ENCODE assay signal across 25 cellular contexts in the genomic region with DNA sequence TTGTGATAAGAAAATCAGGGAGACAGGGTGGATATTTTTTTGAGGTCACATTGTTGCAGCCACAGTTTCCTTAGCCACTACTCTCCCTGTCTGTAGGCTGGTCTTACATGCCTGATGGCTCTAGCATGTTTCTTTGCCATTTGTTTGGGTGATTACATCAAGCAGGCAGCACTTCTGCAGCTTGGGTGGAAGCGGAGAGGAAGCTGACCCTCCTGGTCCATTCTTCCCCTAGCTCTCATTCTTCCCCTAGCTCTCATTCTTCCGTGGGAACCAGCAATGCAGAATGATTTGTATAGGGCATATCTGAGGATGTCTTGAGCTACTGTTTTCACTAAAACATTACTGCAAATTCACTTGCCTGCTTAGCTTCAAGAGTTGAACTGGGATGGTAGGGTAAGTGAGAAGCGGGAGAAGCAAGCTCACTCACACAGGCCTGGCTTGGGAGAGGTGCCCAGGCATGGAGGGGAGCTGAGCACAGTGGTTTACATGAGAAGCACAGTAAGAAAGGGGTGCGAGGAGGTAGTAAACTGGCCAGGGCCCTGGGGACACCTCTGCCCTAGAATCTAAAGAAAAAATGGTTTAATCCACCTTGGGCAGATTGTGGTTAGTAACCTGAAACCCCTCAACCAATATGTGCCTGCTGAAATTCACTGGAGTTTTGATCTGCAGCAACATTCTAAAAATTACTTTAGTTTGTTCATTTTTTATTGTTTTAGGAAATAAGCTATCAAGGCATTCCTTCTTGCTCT.
A peak's percentile ranks its signal among the peaks of the same experiment; 100 is the strongest.
DNase-seq lines count a peak whose midpoint lies in the region; ATAC-seq and TF ChIP-seq lines count a peak whose summit lies in the region.
"Had no signal": no experiment of that assay in that cellular context is flagged by ENCODE, and none has a peak within 500 bp of the region (broad histone marks: within the 10 kb centered on the region; RNA-seq: fewer than 3 reads in every experiment).

No MANE protein-coding gene starts in this region.

- no peak overlapping the region for H3K27ac ChIP-seq in breast epithelium
- H3K27ac ChIP-seq in RWPE2 (ENCODE audit: poor library complexity, severe bottlenecking), result peak overlapping the region; percentile 79
- H3K27ac ChIP-seq in esophagus muscularis mucosa (replicated peaks in 1 of 4), result no peak overlapping the region
- H3K27ac ChIP-seq in tibial artery, result peak overlapping the region; percentile 22 to 45
- H3K27ac ChIP-seq: BLaER1, heart left ventricle, spleen had no signal

- CTCF ChIA-PET in MCF 10A (lab: Yijun Ruan, JAX), result no interaction called here
- CTCF ChIA-PET in activated CD4-positive, alpha-beta T cell treated with anti-CD3 and anti-CD28 coated beads, Interleukin-2, amount 10 ng/mL, durations not matched to agents 7 days and 5 days (lab: Charles Lee), result interaction anchor here (0.7 to 0.8 kb wide), 2 partner anchors 19 to 54 kb away, joined by 3 to 4 read pairs; no protein-coding TSS in a partner anchor

- WGBS in esophagus muscularis mucosa, result 87% methylated on average over 4 of the region's 4 CpGs

- H3K36me3 ChIP-seq in breast epithelium (no peaks in the 10 kb centered on the region), RWPE2 (ENCODE audit: low read depth) (no peaks in the 10 kb centered on the region), esophagus muscularis mucosa (no peaks in the 10 kb centered on the region), tibial artery (no peaks in the 10 kb centered on the region)
- H3K36me3 ChIP-seq: BLaER1, heart left ventricle, spleen had no signal

- no peaks in the 10 kb centered on the region for H3K9me3 Mint-ChIP-seq in MCF 10A (ENCODE audit: unreplicated experiment)
- H3K9me3 Mint-ChIP-seq in activated CD4-positive, alpha-beta T cell treated with anti-CD3 and anti-CD28 coated beads, Interleukin-2, amount 10 ng/mL, durations not matched to agents 7 days and 5 days, result peaks cover 3% of the 10 kb centered on the region
- H3K9me3 Mint-ChIP-seq: activated naive CD4-positive, alpha-beta T cell treated with anti-CD3 and anti-CD28 coated beads for 36 hours had no signal

- DNase-seq in MCF 10A (ENCODE audit: unreplicated experiment) (no peak), breast epithelium (ENCODE audit: low spot score in 2 of 2) (no peak), RWPE2 (ENCODE audit: low spot score) (no peak), esophagus muscularis mucosa (ENCODE audit: extremely low spot score) (peak; percentile 82), tibial artery (no peak), AML-193 (lab: John Stamatoyannopoulos, UW) (no peak)
- no peak for DNase-seq in activated CD4-positive, alpha-beta T cell treated with anti-CD3 and anti-CD28 coated beads, Interleukin-2, amount 10 ng/mL, durations not matched to agents 7 days and 5 days
- DNase-seq: activated CD4-positive, alpha-beta T cell treated with anti-CD3 and anti-CD28 coated beads, Interleukin-2, amount 50 U/mL, for 1 hour; activated CD8-positive, alpha-beta memory T cell treated with anti-CD3 and anti-CD28 coated beads, Interleukin-2, amount 10 ng/mL, durations not matched to agents 7 days and 5 days; activated naive CD4-positive, alpha-beta T cell treated with anti-CD3 and anti-CD28 coated beads for 36 hours; activated T-cell treated with anti-CD3 and anti-CD28 coated beads, Interleukin-2, amount 50 U/mL, for 72 hours; caudate nucleus; DND-41; heart left ventricle; left cardiac atrium; naive B cell; NCI-H526 treated with DMSO at 0.1 percent for 48 hours; nucleus accumbens; spleen; stimulated activated CD4-positive, alpha-beta T cell treated with anti-CD3 and anti-CD28 coated beads, Interleukin-4, amount 100 ng/mL, for 24 hours; stimulated activated naive B cell treated with anti-CD40 and anti-IgM and Interleukin-4, amounts not matched to agents 10 μg/mL and 1 μg/mL and 100 μg/mL, for 72 hours had no signal

- ATAC-seq in RWPE2 (ENCODE audit: low read depth) (peak; percentile 26; the same call in 2 of the 3 replicates), GM21447 (IDR thresholded peaks at IDR 0.05; ENCODE audit: unreplicated experiment) (no peak)
- ATAC-seq: activated CD8-positive, alpha-beta memory T cell treated with anti-CD3 and anti-CD28 coated beads, Interleukin-2, amount 10 ng/mL, durations not matched to agents 7 days and 5 days; activated T-cell treated with anti-CD3 and anti-CD28 coated beads, Interleukin-2, amount 50 U/mL, for 72 hours; GM12878; stimulated activated naive B cell treated with anti-CD40 and anti-IgM and Interleukin-4, amounts not matched to agents 10 μg/mL and 1 μg/mL and 100 μg/mL, for 72 hours had no signal

- POLR2A ChIA-PET in MCF 10A (lab: Yijun Ruan, JAX), result no interaction called here
- POLR2A ChIA-PET in activated CD4-positive, alpha-beta T cell treated with anti-CD3 and anti-CD28 coated beads, Interleukin-2, amount 10 ng/mL, durations not matched to agents 7 days and 5 days (lab: Charles Lee), result no interaction called here

- no TSS peak for BruUV-seq in MCF 10A (replicated peaks; lab: Mats Ljungman, UMichigan)

- H3K9me3 ChIP-seq in breast epithelium (no peaks in the 10 kb centered on the region), RWPE2 (ENCODE audit: severe bottlenecking) (no peaks in the 10 kb centered on the region), esophagus muscularis mucosa (no peaks in the 10 kb centered on the region), tibial artery (no peaks in the 10 kb centered on the region)
- H3K9me3 ChIP-seq: BLaER1, spleen had no signal

- no peak overlapping the region for H3K4me3 Mint-ChIP-seq in MCF 10A (ENCODE audit: unreplicated experiment)
- H3K4me3 Mint-ChIP-seq in activated CD4-positive, alpha-beta T cell treated with anti-CD3 and anti-CD28 coated beads, Interleukin-2, amount 10 ng/mL, durations not matched to agents 7 days and 5 days, result no peak overlapping the region
- H3K4me3 Mint-ChIP-seq: activated CD8-positive, alpha-beta memory T cell treated with anti-CD3 and anti-CD28 coated beads, Interleukin-2, amount 10 ng/mL, durations not matched to agents 7 days and 5 days; activated naive CD4-positive, alpha-beta T cell treated with anti-CD3 and anti-CD28 coated beads for 36 hours; activated T-cell treated with anti-CD3 and anti-CD28 coated beads, Interleukin-2, amount 50 U/mL, for 72 hours; dendritic cell treated with granulocyte-macrophage colony-stimulating factor and Interleukin-4, amounts not matched to agents 40 ng/mL and 50 ng/mL, for 4 days; naive B cell; stimulated activated naive B cell treated with anti-CD40 and anti-IgM and Interleukin-4, amounts not matched to agents 10 μg/mL and 1 μg/mL and 100 μg/mL, for 72 hours had no signal

- peaks cover 30% of the 10 kb centered on the region for H3K4me1 Mint-ChIP-seq in MCF 10A (ENCODE audit: insufficient read depth, unreplicated experiment)
- no peaks in the 10 kb centered on the region for H3K4me1 Mint-ChIP-seq in activated CD4-positive, alpha-beta T cell treated with anti-CD3 and anti-CD28 coated beads, Interleukin-2, amount 10 ng/mL, durations not matched to agents 7 days and 5 days
- H3K4me1 Mint-ChIP-seq: activated CD8-positive, alpha-beta memory T cell treated with anti-CD3 and anti-CD28 coated beads, Interleukin-2, amount 10 ng/mL, durations not matched to agents 7 days and 5 days; naive B cell had no signal

- TF ChIP-seq POLR2A in breast epithelium (IDR thresholded peaks at IDR 0.05), result no peak
- no peak for TF ChIP-seq POLR2A in esophagus muscularis mucosa (IDR thresholded peaks at IDR 0.05; ENCODE audit: low read depth)

- H3K4me3 ChIP-seq in breast epithelium (no peak overlapping the region), RWPE2 (ENCODE audit: severe bottlenecking) (no peak overlapping the region), esophagus muscularis mucosa (no peak overlapping the region), tibial artery (no peak overlapping the region)
- H3K4me3 ChIP-seq: BLaER1, GM12878, heart left ventricle, spleen had no signal

- H3K27me3 ChIP-seq in breast epithelium, result no peaks in the 10 kb centered on the region
- H3K27me3 ChIP-seq in RWPE2 (ENCODE audit: insufficient read depth, poor library complexity, severe bottlenecking), result no peaks in the 10 kb centered on the region
- no peaks in the 10 kb centered on the region for H3K27me3 ChIP-seq in esophagus muscularis mucosa
- no peaks in the 10 kb centered on the region for H3K27me3 ChIP-seq in tibial artery
- H3K27me3 ChIP-seq: BLaER1, heart left ventricle, spleen had no signal

- H3K27me3 Mint-ChIP-seq in MCF 10A (ENCODE audit: insufficient read depth, unreplicated experiment), result no peaks in the 10 kb centered on the region
- no peaks in the 10 kb centered on the region for H3K27me3 Mint-ChIP-seq in activated CD4-positive, alpha-beta T cell treated with anti-CD3 and anti-CD28 coated beads, Interleukin-2, amount 10 ng/mL, durations not matched to agents 7 days and 5 days
- H3K27me3 Mint-ChIP-seq: activated CD8-positive, alpha-beta memory T cell treated with anti-CD3 and anti-CD28 coated beads, Interleukin-2, amount 10 ng/mL, durations not matched to agents 7 days and 5 days; dendritic cell treated with granulocyte-macrophage colony-stimulating factor and Interleukin-4, amounts not matched to agents 40 ng/mL and 50 ng/mL, for 4 days; stimulated activated naive B cell treated with anti-CD40 and anti-IgM and Interleukin-4, amounts not matched to agents 10 μg/mL and 1 μg/mL and 100 μg/mL, for 72 hours had no signal

- intact Hi-C loops in MCF 10A (cut with micrococcal nuclease) (no loop called here), breast epithelium (cut with DNase I; ENCODE audit: low total_unique reads) (no loop called here), esophagus muscularis mucosa (cut with DNase I) (no loop called here), tibial artery (cut with DNase I; ENCODE audit: low total_unique reads) (no loop called here)

- H3K4me1 ChIP-seq in breast epithelium (no peaks in the 10 kb centered on the region), RWPE2 (ENCODE audit: insufficient read depth, poor library complexity, severe bottlenecking) (peaks cover 27% of the 10 kb centered on the region), esophagus muscularis mucosa (peaks cover 0 to 8% (median 3%) of the 10 kb centered on the region in 4 donors), tibial artery (peaks cover 0 to 31% (median 11%) of the 10 kb centered on the region in 4 donors)
- H3K4me1 ChIP-seq: BLaER1 had no signal

- TF ChIP-seq EP300 in esophagus muscularis mucosa (IDR thresholded peaks at IDR 0.05), result no peak

- H3K27ac Mint-ChIP-seq in MCF 10A (ENCODE audit: low read depth, unreplicated experiment), result peak overlapping the region; percentile 46
- H3K27ac Mint-ChIP-seq in activated CD4-positive, alpha-beta T cell treated with anti-CD3 and anti-CD28 coated beads, Interleukin-2, amount 10 ng/mL, durations not matched to agents 7 days and 5 days, result no peak overlapping the region
- H3K27ac Mint-ChIP-seq: activated CD8-positive, alpha-beta memory T cell treated with anti-CD3 and anti-CD28 coated beads, Interleukin-2, amount 10 ng/mL, durations not matched to agents 7 days and 5 days; activated naive CD4-positive, alpha-beta T cell treated with anti-CD3 and anti-CD28 coated beads for 36 hours; activated T-cell treated with anti-CD3 and anti-CD28 coated beads, Interleukin-2, amount 50 U/mL, for 72 hours; dendritic cell treated with granulocyte-macrophage colony-stimulating factor and Interleukin-4, amounts not matched to agents 40 ng/mL and 50 ng/mL, for 4 days; naive B cell; stimulated activated naive B cell treated with anti-CD40 and anti-IgM and Interleukin-4, amounts not matched to agents 10 μg/mL and 1 μg/mL and 100 μg/mL, for 72 hours had no signal

- TF ChIP-seq CTCF in MCF 10A (IDR thresholded peaks at IDR 0.05; ENCODE audit: unreplicated experiment) (no peak), breast epithelium (IDR thresholded peaks at IDR 0.05) (no peak), RWPE2 (IDR thresholded peaks at IDR 0.05; ENCODE audit: poor library complexity, severe bottlenecking) (no peak), esophagus muscularis mucosa (IDR thresholded peaks at IDR 0.05) (no peak), tibial artery (IDR thresholded peaks at IDR 0.05) (no peak)

- H3K36me3 Mint-ChIP-seq in MCF 10A (ENCODE audit: insufficient read depth, unreplicated experiment), result no peaks in the 10 kb centered on the region
- H3K36me3 Mint-ChIP-seq in activated CD4-positive, alpha-beta T cell treated with anti-CD3 and anti-CD28 coated beads, Interleukin-2, amount 10 ng/mL, durations not matched to agents 7 days and 5 days (ENCODE audit: low read depth), result no peaks in the 10 kb centered on the region
- H3K36me3 Mint-ChIP-seq: activated CD8-positive, alpha-beta memory T cell treated with anti-CD3 and anti-CD28 coated beads, Interleukin-2, amount 10 ng/mL, durations not matched to agents 7 days and 5 days; stimulated activated naive B cell treated with anti-CD40 and anti-IgM and Interleukin-4, amounts not matched to agents 10 μg/mL and 1 μg/mL and 100 μg/mL, for 72 hours had no signal

Comparison
In these comparisons a context has a peak if more than half of its experiments do, and no peak if none do; other contexts are left out.
1. H3K27ac ChIP-seq: peak in RWPE2 (single experiment) and tibial artery (2 of 2); none in breast epithelium (0 of 2) and esophagus muscularis mucosa (0 of 4).